In the genomic region with DNA sequence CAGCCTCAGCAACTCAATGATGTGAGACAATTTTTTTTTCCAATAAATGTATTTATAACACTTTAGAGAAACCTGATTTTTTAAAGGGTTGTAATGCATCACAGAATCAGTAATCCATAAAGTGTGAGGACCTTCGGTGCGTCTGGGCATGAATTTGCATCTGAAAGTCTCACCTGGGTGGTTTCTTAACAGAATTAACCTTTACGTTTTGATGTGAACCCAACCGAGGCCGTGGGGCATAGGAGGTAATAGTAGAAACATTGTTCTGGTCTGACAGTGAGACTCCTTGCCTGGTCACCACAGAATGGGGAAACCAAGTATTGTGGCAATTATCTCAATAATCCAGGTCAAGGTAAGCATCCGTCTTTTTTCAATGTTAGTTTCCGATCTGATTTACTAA, we compare ENCODE assay signal across 25 cellular contexts.
A peak's percentile ranks its signal among the peaks of the same experiment; 100 is the strongest.
DNase-seq lines count a peak whose midpoint lies in the region; ATAC-seq and TF ChIP-seq lines count a peak whose summit lies in the region.
"Had no signal": no experiment of that assay in that cellular context is flagged by ENCODE, and none has a peak within 500 bp of the region (broad histone marks: within the 10 kb centered on the region; RNA-seq: fewer than 3 reads in every experiment).

No MANE protein-coding gene starts in this region.

- ATAC-seq in GM21619 (IDR thresholded peaks at IDR 0.05; ENCODE audit: unreplicated experiment) (peak; percentile 48), natural killer cell (no peak), HG03460 (IDR thresholded peaks at IDR 0.05; ENCODE audit: unreplicated experiment) (no peak), GM19455 (IDR thresholded peaks at IDR 0.05; ENCODE audit: unreplicated experiment) (no peak)
- ATAC-seq: gastroesophageal sphincter, mucosa of descending colon, sciatic nerve had no signal

- peaks cover 86% of the 10 kb centered on the region for H3K36me3 Mint-ChIP-seq in T-helper 1 cell treated with Interleukin-12 subunit alpha and Interleukin-12 subunit beta and Interleukin-4 antibody, amounts not matched to agents 30 μg/mL and 1 μg/mL, for 36 hours (ENCODE audit: low read depth)
- H3K36me3 Mint-ChIP-seq in activated T-helper 1 cell treated with anti-CD3 and anti-CD28 coated beads, Interleukin-12 subunit alpha, Interleukin-12 subunit beta, Interleukin-2, Interleukin-4 antibody, amounts not matched to agents 30 ng/mL and 10 ng/mL and 1 ng/mL, durations not matched to agents 14 hours and 24 hours and 36 hours (ENCODE audit: low read depth) = peaks cover 72% of the 10 kb centered on the region
- H3K36me3 Mint-ChIP-seq in natural killer cell = peaks cover 22% of the 10 kb centered on the region

- DNase-seq in T-helper 1 cell (no peak), natural killer cell (no peak), UCSD-AML1 (lab: John Stamatoyannopoulos, UW; ENCODE audit: unreplicated experiment) (no peak)
- no peak for DNase-seq in activated T-helper 1 cell treated with anti-CD3 and anti-CD28 coated beads, Interleukin-12 subunit alpha, Interleukin-12 subunit beta, Interleukin-2, Interleukin-4 antibody, amounts not matched to agents 30 ng/mL and 10 ng/mL and 1 ng/mL, durations not matched to agents 14 hours and 24 hours and 36 hours (ENCODE audit: low spot score)
- DNase-seq: activated naive CD4-positive, alpha-beta T cell treated with anti-CD3 and anti-CD28 coated beads, Interleukin-2, amount 10 ng/mL, durations not matched to agents 7 days and 5 days; activated T-cell treated with anti-CD3 and anti-CD28 coated beads for 4 hours; aorta; EL; HFFc6; KBM-7; MG63; NCI-H1417 treated with DMSO at 0.1 percent for 48 hours; NCI-H2107; PC-9; Right ventricle myocardium superior; stomach; tibial artery had no signal

- peaks cover 6% of the 10 kb centered on the region for H3K9me3 Mint-ChIP-seq in T-helper 1 cell treated with Interleukin-12 subunit alpha and Interleukin-12 subunit beta and Interleukin-4 antibody, amounts not matched to agents 30 μg/mL and 1 μg/mL, for 36 hours
- peaks cover 18% of the 10 kb centered on the region for H3K9me3 Mint-ChIP-seq in activated T-helper 1 cell treated with anti-CD3 and anti-CD28 coated beads, Interleukin-12 subunit alpha, Interleukin-12 subunit beta, Interleukin-2, Interleukin-4 antibody, amounts not matched to agents 30 ng/mL and 10 ng/mL and 1 ng/mL, durations not matched to agents 14 hours and 24 hours and 36 hours
- peaks cover 4 to 7% of the 10 kb centered on the region in 2 donors for H3K9me3 Mint-ChIP-seq in natural killer cell

- H3K27me3 Mint-ChIP-seq in T-helper 1 cell treated with Interleukin-12 subunit alpha and Interleukin-12 subunit beta and Interleukin-4 antibody, amounts not matched to agents 30 μg/mL and 1 μg/mL, for 36 hours (ENCODE audit: low read depth) = no peaks in the 10 kb centered on the region
- no peaks in the 10 kb centered on the region for H3K27me3 Mint-ChIP-seq in activated T-helper 1 cell treated with anti-CD3 and anti-CD28 coated beads, Interleukin-12 subunit alpha, Interleukin-12 subunit beta, Interleukin-2, Interleukin-4 antibody, amounts not matched to agents 30 ng/mL and 10 ng/mL and 1 ng/mL, durations not matched to agents 14 hours and 24 hours and 36 hours (ENCODE audit: insufficient read depth)
- no peaks in the 10 kb centered on the region for H3K27me3 Mint-ChIP-seq in natural killer cell (ENCODE audit: low read depth in 2 of 2)
- H3K27me3 Mint-ChIP-seq: activated naive CD4-positive, alpha-beta T cell treated with anti-CD3 and anti-CD28 coated beads, Interleukin-2, amount 10 ng/mL, durations not matched to agents 7 days and 5 days had no signal

- peaks cover 26% of the 10 kb centered on the region for H3K4me1 Mint-ChIP-seq in T-helper 1 cell treated with Interleukin-12 subunit alpha and Interleukin-12 subunit beta and Interleukin-4 antibody, amounts not matched to agents 30 μg/mL and 1 μg/mL, for 36 hours (ENCODE audit: low read depth)
- peaks cover 43% of the 10 kb centered on the region for H3K4me1 Mint-ChIP-seq in activated T-helper 1 cell treated with anti-CD3 and anti-CD28 coated beads, Interleukin-12 subunit alpha, Interleukin-12 subunit beta, Interleukin-2, Interleukin-4 antibody, amounts not matched to agents 30 ng/mL and 10 ng/mL and 1 ng/mL, durations not matched to agents 14 hours and 24 hours and 36 hours (ENCODE audit: low read depth)
- H3K4me1 Mint-ChIP-seq in natural killer cell = peaks cover 22 to 29% of the 10 kb centered on the region in 2 donors

- TF ChIP-seq CTCF in natural killer cell (IDR thresholded peaks at IDR 0.05) = no peak

- intact Hi-C loops in activated T-helper 1 cell treated with anti-CD3 and anti-CD28 coated beads, Interleukin-12 subunit alpha, Interleukin-12 subunit beta, Interleukin-2, Interleukin-4 antibody, amounts not matched to agents 30 ng/mL and 10 ng/mL and 1 ng/mL, durations not matched to agents 14 hours and 24 hours and 36 hours (cut with micrococcal nuclease) = loop anchor here (2.0 kb wide), 1 partner anchor 21 kb away; no protein-coding TSS in a partner anchor
- intact Hi-C loops in natural killer cell (cut with micrococcal nuclease) = no loop called here

- peak overlapping the region; percentile 59 for H3K27ac Mint-ChIP-seq in T-helper 1 cell treated with Interleukin-12 subunit alpha and Interleukin-12 subunit beta and Interleukin-4 antibody, amounts not matched to agents 30 μg/mL and 1 μg/mL, for 36 hours
- peak overlapping the region; percentile 60 for H3K27ac Mint-ChIP-seq in activated T-helper 1 cell treated with anti-CD3 and anti-CD28 coated beads, Interleukin-12 subunit alpha, Interleukin-12 subunit beta, Interleukin-2, Interleukin-4 antibody, amounts not matched to agents 30 ng/mL and 10 ng/mL and 1 ng/mL, durations not matched to agents 14 hours and 24 hours and 36 hours
- H3K27ac Mint-ChIP-seq in natural killer cell = peak overlapping the region; percentile 51 to 58
- H3K27ac Mint-ChIP-seq: HFFc6, neural progenitor cell had no signal

- H3K4me3 Mint-ChIP-seq in T-helper 1 cell treated with Interleukin-12 subunit alpha and Interleukin-12 subunit beta and Interleukin-4 antibody, amounts not matched to agents 30 μg/mL and 1 μg/mL, for 36 hours = no peak overlapping the region
- H3K4me3 Mint-ChIP-seq in activated T-helper 1 cell treated with anti-CD3 and anti-CD28 coated beads, Interleukin-12 subunit alpha, Interleukin-12 subunit beta, Interleukin-2, Interleukin-4 antibody, amounts not matched to agents 30 ng/mL and 10 ng/mL and 1 ng/mL, durations not matched to agents 14 hours and 24 hours and 36 hours = peak overlapping the region; percentile 27
- H3K4me3 Mint-ChIP-seq in natural killer cell = no peak overlapping the region
- H3K4me3 Mint-ChIP-seq: activated naive CD4-positive, alpha-beta T cell treated with anti-CD3 and anti-CD28 coated beads, Interleukin-2, amount 10 ng/mL, durations not matched to agents 7 days and 5 days; HFFc6; neural progenitor cell had no signal
